In genomic region chr22:32411829-32412592, GRCh38 we compare ENCODE assay signal across 8 cellular contexts. TPM values are rescaled to one million over a fixed set of nuclear protein-coding genes. Genes with fewer than 3 reads are reported as not detected.
DNase-seq lines count a peak whose midpoint lies in the region; FAIRE-seq and TF ChIP-seq lines count a peak whose summit lies in the region.

Gene RTCB, minus strand, starts transcription at chr22:32412247. Its CDS starts 91 bp downstream, at chr22:32412156.

- peak; percentile 91 for FAIRE-seq in GM19239 (lab: Jason Lieb, UNC)
- FAIRE-seq in endothelial cell of umbilical vein (lab: Jason Lieb, UNC) = peak; percentile 92

- H3K4me3 ChIP-seq in HUES64 (ENCODE audit: low read length) (peak within 1 kb of the TSS; percentile 95), OCI-LY7 (ENCODE audit: low read depth, low read length, poor library complexity, severe bottlenecking) (peak within 1 kb of the TSS; percentile 88), endothelial cell of umbilical vein (replicated peaks in 1 of 3; ENCODE audit: insufficient read depth in 1 of 3, low read depth in 1 of 3, low read length in 3 of 3) (peak within 1 kb of the TSS; percentile 98 to 100 (median 100)), mesodermal cell (ENCODE audit: extremely low read depth, insufficient read depth, low read length, poor library complexity, severe bottlenecking) (peak within 1 kb of the TSS; percentile 99)

- H4K20me1 ChIP-seq in OCI-LY7 (ENCODE audit: insufficient read depth, low read length) (peaks cover 17% of the 10 kb centered on the region), endothelial cell of umbilical vein (replicated peaks; ENCODE audit: control insufficient read depth, extremely low read depth, insufficient read depth, low read length) (no peaks in the 10 kb centered on the region)

- intact Hi-C loops in OCI-LY7 (cut with micrococcal nuclease; ENCODE audit: unreplicated experiment) = loop anchor here (1.0 kb wide), 1 partner anchor 61 kb away; no protein-coding TSS in a partner anchor
- intact Hi-C loops in endothelial cell of umbilical vein (cut with micrococcal nuclease) = loop anchor here (1.0 kb wide), 1 partner anchor 61 kb away; no protein-coding TSS in a partner anchor

- H3K79me2 ChIP-seq in OCI-LY7 (ENCODE audit: insufficient read depth, low read depth, low read length) (peaks cover 16% of the 10 kb centered on the region), endothelial cell of umbilical vein (ENCODE audit: control insufficient read depth, insufficient read depth, low read length) (peaks cover 41% of the 10 kb centered on the region)

- dilution Hi-C loops in endothelial cell of umbilical vein (cut with MboI; ENCODE audit: extremely low pct_ligation_motif_present, low sequenced_read_pairs) = no loop called here

- H3K9ac ChIP-seq in HUES64 (ENCODE audit: low read depth, low read length) (peak within 1 kb of the TSS; percentile 90), endothelial cell of umbilical vein (replicated peaks; ENCODE audit: extremely low read depth, insufficient read depth, low read length) (peak within 1 kb of the TSS; percentile 96)

- H3K27me3 ChIP-seq in HUES64 (ENCODE audit: insufficient read depth, low read length) (peaks cover 6% of the 10 kb centered on the region; the same call in 1 of the 2 replicates), endothelial cell of umbilical vein (ENCODE audit: control insufficient read depth in 2 of 2, insufficient read depth in 2 of 2, low read length in 2 of 2) (peaks cover 0 to 2% of the 10 kb centered on the region in 2 experiments)

- CTCF ChIA-PET in OCI-LY7 (lab: Charles Lee; ENCODE audit: unreplicated experiment) = no interaction called here
- CTCF ChIA-PET in endothelial cell of umbilical vein (lab: Charles Lee) = interaction anchor here (0.9 to 2.6 kb wide), 6 partner anchors 13 to 441 kb away, joined by 3 to 33 read pairs (median 6); partner anchors contain the start of gene FBXO7

- TSS peak; percentile 59 for BruUV-seq in OCI-LY7 (replicated peaks; lab: Mats Ljungman, UMichigan)
- BruUV-seq in endothelial cell of umbilical vein (replicated peaks; lab: Mats Ljungman, UMichigan) = TSS peak; percentile 52

- H3K9me1 ChIP-seq in endothelial cell of umbilical vein (replicated peaks; ENCODE audit: control insufficient read depth, extremely low read depth, insufficient read depth, low read length) = no peaks in the 10 kb centered on the region

- H3K4me1 ChIP-seq in HUES64 (ENCODE audit: insufficient read depth, low read length) (peaks cover 12% of the 10 kb centered on the region; the same call in 1 of the 2 replicates), OCI-LY7 (ENCODE audit: insufficient read depth, low read length, poor library complexity, severe bottlenecking) (peaks cover 31% of the 10 kb centered on the region), endothelial cell of umbilical vein (ENCODE audit: control insufficient read depth, extremely low read depth, insufficient read depth, low read length) (peaks cover 14% of the 10 kb centered on the region), mesodermal cell (ENCODE audit: control insufficient read depth, insufficient read depth, low read length, poor library complexity, severe bottlenecking) (peaks cover 15% of the 10 kb centered on the region)

- H3K27ac ChIP-seq in HUES64 (ENCODE audit: low read depth, low read length) (peak within 1 kb of the TSS; percentile 54), OCI-LY7 (ENCODE audit: low read depth, low read length, poor library complexity, severe bottlenecking) (no peak within 1 kb of the TSS), endothelial cell of umbilical vein (ENCODE audit: insufficient read depth, low read depth, low read length) (peak within 1 kb of the TSS; percentile 83), mesodermal cell (ENCODE audit: low read depth, low read length, severe bottlenecking) (peak within 1 kb of the TSS; percentile 79)

- POLR2A ChIA-PET in OCI-LY7 (lab: Charles Lee) (interaction anchor here (0.6 to 1.0 kb wide), 3 partner anchors 25 to 541 kb away, joined by 3 to 5 read pairs (median 3); partner anchors contain the start of gene FBXO7), endothelial cell of umbilical vein (lab: Charles Lee) (interaction anchor here (1.2 kb wide), 1 partner anchor 63 kb away, joined by 3 read pairs; the partner anchor contains the start of gene FBXO7)

- TF ChIP-seq POLR2A in endothelial cell of umbilical vein (IDR thresholded peaks at IDR 0.05; ENCODE audit: low read depth, low read length) = peak; percentile 64

- H3K4me2 ChIP-seq in OCI-LY7 (ENCODE audit: low read length) (peak within 1 kb of the TSS; percentile 96), endothelial cell of umbilical vein (ENCODE audit: insufficient read depth, low read length) (peak within 1 kb of the TSS; percentile 97)

- peaks cover 31% of the 10 kb centered on the region for H3K36me3 ChIP-seq in HUES64 (ENCODE audit: insufficient read depth, low read length)
- peaks cover 21% of the 10 kb centered on the region for H3K36me3 ChIP-seq in OCI-LY7 (ENCODE audit: insufficient read depth, low read length)
- peaks cover 9% of the 10 kb centered on the region in 2 experiments for H3K36me3 ChIP-seq in endothelial cell of umbilical vein (ENCODE audit: control insufficient read depth in 2 of 2, extremely low read depth in 1 of 2, insufficient read depth in 2 of 2, low read length in 2 of 2)
- H3K36me3 ChIP-seq in mesodermal cell (ENCODE audit: control insufficient read depth, insufficient read depth, low read length) = peaks cover 27% of the 10 kb centered on the region

- H3K9me3 ChIP-seq in HUES64 (ENCODE audit: insufficient read depth, low read depth, low read length) (no peaks in the 10 kb centered on the region), OCI-LY7 (ENCODE audit: low read length) (no peaks in the 10 kb centered on the region), endothelial cell of umbilical vein (replicated peaks; ENCODE audit: control insufficient read depth, insufficient read depth, low read length) (no peaks in the 10 kb centered on the region), mesodermal cell (ENCODE audit: control insufficient read depth, low read length) (no peaks in the 10 kb centered on the region)

- 0 out of 2 replicates have a peak, but pooled peaks cover 3% of the 10 kb centered on the region for H3K9me2 ChIP-seq in OCI-LY7 (ENCODE audit: insufficient read depth, low read length)

- DNase-seq in Ammon's horn (ENCODE audit: low spot score) (peak; percentile 89), GM19239 (ENCODE audit: insufficient read length, low spot score) (peak; percentile 64), OCI-LY7 (ENCODE audit: low spot score) (peak; percentile 91), activated T-cell treated with anti-CD3 and anti-CD28 coated beads for 24 hours (ENCODE audit: low read depth) (peak; percentile 91), endothelial cell of umbilical vein (ENCODE audit: low read depth, low spot score) (peak; percentile 94)
- DNase-seq in stimulated activated CD8-positive, alpha-beta memory T cell treated with anti-CD3 and anti-CD28 coated beads, Interleukin-15, amount 100 ng/mL, for 1 hour (ENCODE audit: low read depth) = peak; percentile 94

- WGBS in HUES64 = 4% methylated on average over 39 of the region's 40 CpGs
- WGBS in mesodermal cell (ENCODE audit: insufficient coverage in 2 of 2), 2 experiments = 1 to 3% methylated on average over 29 to 30 of the region's 40 CpGs

- TF ChIP-seq CTCF in OCI-LY7 (conservative IDR thresholded peaks at IDR 0.05; ENCODE audit: low read length) = 0 out of 2 replicates have a peak, but pooled peaks have one; percentile 15
- no peak for TF ChIP-seq CTCF in endothelial cell of umbilical vein (IDR thresholded peaks at IDR 0.05; ENCODE audit: extremely low read depth in 1 of 2, insufficient read depth in 1 of 2, low read depth in 1 of 2, low read length in 2 of 2)

- H2AFZ ChIP-seq in OCI-LY7 (ENCODE audit: low read length) (peak within 1 kb of the TSS; percentile 100), endothelial cell of umbilical vein (ENCODE audit: low read depth, low read length) (peak within 1 kb of the TSS; percentile 91)

TF ChIP-seq in endothelial cell of umbilical vein, 7 proteins besides CTCF, POLR2A, EP300 and RAD21:
- peak; percentile 68 for TF ChIP-seq POLR2AphosphoS5 (IDR thresholded peaks at IDR 0.05; ENCODE audit: insufficient read depth, low read depth, low read length)
- no peak for TF ChIP-seq JUN (IDR thresholded peaks at IDR 0.05; ENCODE audit: borderline replicate concordance, insufficient read depth, insufficient read length, low read depth)

RNA-seq across cellular contexts. Expression of gene RTCB, which starts in this region (rescaled TPM):
- polyA plus RNA-seq in HUES64 (2013, experiment 1 of 2) = 77.2 TPM
- polyA plus RNA-seq in HUES64 (2013, experiment 2 of 2) = 80.8 TPM
- total RNA-seq in OCI-LY7 (2014; rRNA removed; shearing (Covaris generic)) = 37.2 and 58.3 TPM in 2 replicates
- 27.9 and 29.9 TPM in 2 replicates for total RNA-seq in OCI-LY7 (2022)
- total RNA-seq in endothelial cell of umbilical vein = 97.4 and 98.7 TPM in 2 replicates
- 85.2 and 100 TPM in 2 replicates for polyA plus RNA-seq in endothelial cell of umbilical vein
- 121 and 141 TPM in 2 replicates for polyA plus RNA-seq in endothelial cell of umbilical vein (2011; cell fraction: cytosol; rRNA removed)
- 102 and 139 TPM in 2 replicates for polyA plus RNA-seq in endothelial cell of umbilical vein (2011; cell fraction: nucleus; rRNA removed)
- 80.4 and 111 TPM in 2 replicates for polyA plus RNA-seq in endothelial cell of umbilical vein (2012)
- 129 and 130 TPM in 2 replicates for polyA minus RNA-seq in endothelial cell of umbilical vein
- 28.2 TPM for polyA minus RNA-seq in endothelial cell of umbilical vein (2011; cell fraction: cytosol; rRNA and poly(A)+ RNA removed)
- polyA minus RNA-seq in endothelial cell of umbilical vein (2011; cell fraction: nucleus; rRNA and poly(A)+ RNA removed) = 36.4 and 52.2 TPM in 2 replicates
- polyA plus RNA-seq in mesodermal cell (2013, experiment 1 of 2) = 85.6 TPM
- 92.7 TPM for polyA plus RNA-seq in mesodermal cell (2013, experiment 2 of 2)
